ENCODE assay signal across 9 cellular contexts in genomic region chr6:2880159-2880558, GRCh38. TPM values are rescaled to one million over a fixed set of nuclear protein-coding genes. Genes with fewer than 3 reads are reported as not detected.
A peak's percentile ranks its signal among the peaks of the same experiment; 100 is the strongest.
DNase-seq lines count a peak whose midpoint lies in the region; ATAC-seq and TF ChIP-seq lines count a peak whose summit lies in the region.
"Not testable (repeated sequence)": the region's sequence is repeated elsewhere in the genome, so short reads cannot be mapped to it uniquely, and the experiment has no call there.
"Had no signal": no experiment of that assay in that cellular context is flagged by ENCODE, and none has a peak within 500 bp of the region (broad histone marks: within the 10 kb centered on the region; RNA-seq: fewer than 3 reads in every experiment).

No MANE protein-coding gene starts in this region.

- 32 to 80% (median 44%) methylated on average over 2 of the region's 2 CpGs for WGBS in spleen, 5 donors

- not testable (repeated sequence) for H3K27me3 Mint-ChIP-seq in CD8-positive, alpha-beta memory T cell; T-cell; activated CD4-positive, alpha-beta memory T cell treated with anti-CD3 and anti-CD28 coated beads for 36 hours; activated T-helper 1 cell treated with anti-CD3 and anti-CD28 coated beads, Interleukin-12 subunit alpha, Interleukin-12 subunit beta, Interleukin-2, Interleukin-4 antibody, amounts not matched to agents 30 ng/mL and 10 ng/mL and 1 ng/mL, durations not matched to agents 14 hours and 24 hours and 36 hours (ENCODE audit: insufficient read depth); activated naive CD8-positive, alpha-beta T cell treated with anti-CD3 and anti-CD28 coated beads, Interleukin-2, amount 10 ng/mL, durations not matched to agents 7 days and 5 days; effector memory CD8-positive, alpha-beta T cell

- not testable (repeated sequence) for H3K9me3 ChIP-seq in CD8-positive, alpha-beta memory T cell (ENCODE audit: low read length); spleen

- peak in 3 of 5 donors; percentile 57 to 77 (median 75) for DNase-seq in CD8-positive, alpha-beta memory T cell
- DNase-seq in T-cell = peak in 2 of 34 experiments; percentile 33 to 47
- DNase-seq in activated CD4-positive, alpha-beta memory T cell treated with anti-CD3 and anti-CD28 coated beads for 36 hours; activated T-helper 1 cell treated with anti-CD3 and anti-CD28 coated beads, Interleukin-12 subunit alpha, Interleukin-12 subunit beta, Interleukin-2, Interleukin-4 antibody, amounts not matched to agents 30 ng/mL and 10 ng/mL and 1 ng/mL, durations not matched to agents 14 hours and 24 hours and 36 hours (ENCODE audit: low spot score); activated naive CD8-positive, alpha-beta T cell treated with anti-CD3 and anti-CD28 coated beads, Interleukin-2, amount 10 ng/mL, durations not matched to agents 7 days and 5 days; effector memory CD8-positive, alpha-beta T cell; spleen: not testable (repeated sequence)

- peaks cover 60% of the 10 kb centered on the region for H3K4me1 ChIP-seq in CD8-positive, alpha-beta memory T cell (ENCODE audit: insufficient read depth, low read length)
- H3K4me1 ChIP-seq in spleen = peaks cover 15 to 91% (median 68%) of the 10 kb centered on the region in 6 donors

- TF ChIP-seq POLR2A in spleen (IDR thresholded peaks at IDR 0.05) = not testable (repeated sequence)

- peak overlapping the region; percentile 66 to 85 (median 79) for H3K4me3 Mint-ChIP-seq in CD8-positive, alpha-beta memory T cell
- peak overlapping the region; percentile 66 to 74 (median 67) for H3K4me3 Mint-ChIP-seq in T-cell
- peak overlapping the region; percentile 35 for H3K4me3 Mint-ChIP-seq in activated CD4-positive, alpha-beta memory T cell treated with anti-CD3 and anti-CD28 coated beads for 36 hours
- H3K4me3 Mint-ChIP-seq in activated T-helper 1 cell treated with anti-CD3 and anti-CD28 coated beads, Interleukin-12 subunit alpha, Interleukin-12 subunit beta, Interleukin-2, Interleukin-4 antibody, amounts not matched to agents 30 ng/mL and 10 ng/mL and 1 ng/mL, durations not matched to agents 14 hours and 24 hours and 36 hours = peak overlapping the region; percentile 42
- peak overlapping the region; percentile 54 for H3K4me3 Mint-ChIP-seq in activated naive CD8-positive, alpha-beta T cell treated with anti-CD3 and anti-CD28 coated beads, Interleukin-2, amount 10 ng/mL, durations not matched to agents 7 days and 5 days
- peak overlapping the region; percentile 65 to 73 for H3K4me3 Mint-ChIP-seq in effector memory CD8-positive, alpha-beta T cell

- H3K9me3 Mint-ChIP-seq in CD8-positive, alpha-beta memory T cell; T-cell; activated CD4-positive, alpha-beta memory T cell treated with anti-CD3 and anti-CD28 coated beads for 36 hours; activated T-helper 1 cell treated with anti-CD3 and anti-CD28 coated beads, Interleukin-12 subunit alpha, Interleukin-12 subunit beta, Interleukin-2, Interleukin-4 antibody, amounts not matched to agents 30 ng/mL and 10 ng/mL and 1 ng/mL, durations not matched to agents 14 hours and 24 hours and 36 hours; activated naive CD8-positive, alpha-beta T cell treated with anti-CD3 and anti-CD28 coated beads, Interleukin-2, amount 10 ng/mL, durations not matched to agents 7 days and 5 days; effector memory CD8-positive, alpha-beta T cell: not testable (repeated sequence)

- POLR2A ChIA-PET in CD8-positive, alpha-beta memory T cell (lab: Charles Lee) = interaction anchor here (0.6 to 4.4 kb wide), 12 partner anchors 12 to 188 kb away, joined by 3 to 37 read pairs (median 4); partner anchors contain the start of genes RIPK1, SERPINB1 and SERPINB6
- POLR2A ChIA-PET in T-cell (lab: Charles Lee) = interaction anchor here in 1 of 2 donors (1.3 kb wide), 1 partner anchor 21 kb away, joined by 3 read pairs; no protein-coding TSS in a partner anchor
- POLR2A ChIA-PET in activated CD4-positive, alpha-beta memory T cell treated with anti-CD3 and anti-CD28 coated beads for 36 hours (lab: Charles Lee) = not testable (repeated sequence)
- POLR2A ChIA-PET in activated naive CD8-positive, alpha-beta T cell treated with anti-CD3 and anti-CD28 coated beads, Interleukin-2, amount 10 ng/mL, durations not matched to agents 7 days and 5 days (lab: Charles Lee) = interaction anchor here (0.9 to 1.0 kb wide), 2 partner anchors 22 to 188 kb away, joined by 3 read pairs; partner anchors contain the start of gene RIPK1

- H3K36me3 ChIP-seq in CD8-positive, alpha-beta memory T cell (ENCODE audit: insufficient read depth, low read length); spleen: not testable (repeated sequence)

- H3K27ac ChIP-seq in CD8-positive, alpha-beta memory T cell (ENCODE audit: low read depth, low read length) = not testable (repeated sequence)
- H3K27ac ChIP-seq in spleen = peak overlapping the region; percentile 29 to 98 (median 83)

- H3K4me1 Mint-ChIP-seq in CD8-positive, alpha-beta memory T cell = peaks cover 69 to 82% (median 81%) of the 10 kb centered on the region in 3 donors
- peaks cover 75 to 81% (median 77%) of the 10 kb centered on the region in 3 donors for H3K4me1 Mint-ChIP-seq in T-cell
- peaks cover 69% of the 10 kb centered on the region for H3K4me1 Mint-ChIP-seq in activated CD4-positive, alpha-beta memory T cell treated with anti-CD3 and anti-CD28 coated beads for 36 hours (ENCODE audit: low read depth)
- H3K4me1 Mint-ChIP-seq in activated T-helper 1 cell treated with anti-CD3 and anti-CD28 coated beads, Interleukin-12 subunit alpha, Interleukin-12 subunit beta, Interleukin-2, Interleukin-4 antibody, amounts not matched to agents 30 ng/mL and 10 ng/mL and 1 ng/mL, durations not matched to agents 14 hours and 24 hours and 36 hours (ENCODE audit: low read depth) = peaks cover 67% of the 10 kb centered on the region
- H3K4me1 Mint-ChIP-seq in activated naive CD8-positive, alpha-beta T cell treated with anti-CD3 and anti-CD28 coated beads, Interleukin-2, amount 10 ng/mL, durations not matched to agents 7 days and 5 days = peaks cover 46% of the 10 kb centered on the region
- peaks cover 59 to 69% of the 10 kb centered on the region in 2 donors for H3K4me1 Mint-ChIP-seq in effector memory CD8-positive, alpha-beta T cell (ENCODE audit: low read depth in 2 of 2)

- H3K27me3 ChIP-seq in CD8-positive, alpha-beta memory T cell (ENCODE audit: insufficient read depth, low read length, poor library complexity, severe bottlenecking); spleen (replicated peaks in 1 of 7): not testable (repeated sequence)

- peak overlapping the region; percentile 57 to 88 (median 88) for H3K27ac Mint-ChIP-seq in CD8-positive, alpha-beta memory T cell
- H3K27ac Mint-ChIP-seq in T-cell = peak overlapping the region; percentile 78 to 92
- peak overlapping the region; percentile 59 for H3K27ac Mint-ChIP-seq in activated CD4-positive, alpha-beta memory T cell treated with anti-CD3 and anti-CD28 coated beads for 36 hours
- peak overlapping the region; percentile 41 for H3K27ac Mint-ChIP-seq in activated T-helper 1 cell treated with anti-CD3 and anti-CD28 coated beads, Interleukin-12 subunit alpha, Interleukin-12 subunit beta, Interleukin-2, Interleukin-4 antibody, amounts not matched to agents 30 ng/mL and 10 ng/mL and 1 ng/mL, durations not matched to agents 14 hours and 24 hours and 36 hours
- peak overlapping the region; percentile 73 for H3K27ac Mint-ChIP-seq in activated naive CD8-positive, alpha-beta T cell treated with anti-CD3 and anti-CD28 coated beads, Interleukin-2, amount 10 ng/mL, durations not matched to agents 7 days and 5 days
- peak overlapping the region; percentile 70 to 98 for H3K27ac Mint-ChIP-seq in effector memory CD8-positive, alpha-beta T cell

- intact Hi-C loops in activated CD4-positive, alpha-beta memory T cell treated with anti-CD3 and anti-CD28 coated beads for 36 hours (cut with micrococcal nuclease); activated T-helper 1 cell treated with anti-CD3 and anti-CD28 coated beads, Interleukin-12 subunit alpha, Interleukin-12 subunit beta, Interleukin-2, Interleukin-4 antibody, amounts not matched to agents 30 ng/mL and 10 ng/mL and 1 ng/mL, durations not matched to agents 14 hours and 24 hours and 36 hours (cut with micrococcal nuclease); spleen (cut with DNase I; ENCODE audit: low total_unique reads): not testable (repeated sequence)

- TF ChIP-seq CTCF in spleen (IDR thresholded peaks at IDR 0.05 in 8 of 11, conservative IDR thresholded peaks at IDR 0.05 in 3 of 11) = not testable (repeated sequence)

- CTCF ChIA-PET in CD8-positive, alpha-beta memory T cell (lab: Charles Lee) = interaction anchor here (0.9 kb wide), 1 partner anchor 8 kb away, joined by 3 read pairs; no protein-coding TSS in a partner anchor
- CTCF ChIA-PET in T-cell (lab: Charles Lee) = interaction anchor here in 1 of 2 donors (0.7 to 1.2 kb wide), 3 partner anchors 10 to 33 kb away, joined by 3 to 7 read pairs (median 5); no protein-coding TSS in a partner anchor
- CTCF ChIA-PET in activated CD4-positive, alpha-beta memory T cell treated with anti-CD3 and anti-CD28 coated beads for 36 hours (lab: Charles Lee) = interaction anchor here (0.7 to 3.8 kb wide), 4 partner anchors 11 to 38 kb away, joined by 3 to 12 read pairs (median 6); no protein-coding TSS in a partner anchor

- H3K4me3 ChIP-seq in CD8-positive, alpha-beta memory T cell (ENCODE audit: low read length) = peak overlapping the region; percentile 46
- peak overlapping the region in 3 of 8 donors; percentile 17 to 59 (median 29) for H3K4me3 ChIP-seq in spleen

- not testable (repeated sequence) for H3K36me3 Mint-ChIP-seq in CD8-positive, alpha-beta memory T cell; T-cell; activated CD4-positive, alpha-beta memory T cell treated with anti-CD3 and anti-CD28 coated beads for 36 hours; effector memory CD8-positive, alpha-beta T cell (ENCODE audit: insufficient read depth)
- H3K36me3 Mint-ChIP-seq in activated T-helper 1 cell treated with anti-CD3 and anti-CD28 coated beads, Interleukin-12 subunit alpha, Interleukin-12 subunit beta, Interleukin-2, Interleukin-4 antibody, amounts not matched to agents 30 ng/mL and 10 ng/mL and 1 ng/mL, durations not matched to agents 14 hours and 24 hours and 36 hours (ENCODE audit: low read depth) = peaks cover 21% of the 10 kb centered on the region
- peaks cover 15% of the 10 kb centered on the region for H3K36me3 Mint-ChIP-seq in activated naive CD8-positive, alpha-beta T cell treated with anti-CD3 and anti-CD28 coated beads, Interleukin-2, amount 10 ng/mL, durations not matched to agents 7 days and 5 days

- peak in 3 of 4 experiments; percentile 25 to 55 (median 47) for ATAC-seq in T-cell (replicated peaks in 1 of 4)
- ATAC-seq in activated naive CD8-positive, alpha-beta T cell treated with anti-CD3 and anti-CD28 coated beads, Interleukin-2, amount 10 ng/mL, durations not matched to agents 7 days and 5 days (ENCODE audit: low read depth) = peak; percentile 57
- ATAC-seq in effector memory CD8-positive, alpha-beta T cell (replicated peaks) = peak; percentile 61

RNA-seq across cellular contexts. Expression of gene SERPINB9, which starts 22.9 kb away (rescaled TPM):
- 10 to 100 TPM; 63.5 to 65.1 TPM for total RNA-seq in CD8-positive, alpha-beta memory T cell
- polyA plus RNA-seq in CD8-positive, alpha-beta memory T cell = 42.3 TPM
- total RNA-seq in T-cell (10 to 100 TPM; 43.2 to 57.2 (median 47.1) TPM), spleen (10 to 100 TPM; 43.0 to 75.7 (median 55.4) TPM)
- 10 to 100 TPM; 69.9 to 72.6 TPM for total RNA-seq in activated CD4-positive, alpha-beta memory T cell treated with anti-CD3 and anti-CD28 coated beads for 36 hours
- 86.8 and 87.2 TPM in 2 replicates for total RNA-seq in activated T-helper 1 cell treated with anti-CD3 and anti-CD28 coated beads, Interleukin-12 subunit alpha, Interleukin-12 subunit beta, Interleukin-2, Interleukin-4 antibody, amounts not matched to agents 30 ng/mL and 10 ng/mL and 1 ng/mL, durations not matched to agents 14 hours and 24 hours and 36 hours
- 10 to 100 TPM; 56.4 to 56.8 TPM for total RNA-seq in activated naive CD8-positive, alpha-beta T cell treated with anti-CD3 and anti-CD28 coated beads, Interleukin-2, amount 10 ng/mL, durations not matched to agents 7 days and 5 days
- 10 to 100 TPM; 16.2 to 22.4 (median 17.0) TPM for polyA plus RNA-seq in spleen
- total RNA-seq: HT1080, MCF 10A had no signal

RNA-seq across cellular contexts. Expression of gene SERPINB1, which starts 38.5 kb away (rescaled TPM):
- 10 to 100 TPM; 40.4 to 42.4 TPM for total RNA-seq in CD8-positive, alpha-beta memory T cell
- 103 TPM for polyA plus RNA-seq in CD8-positive, alpha-beta memory T cell
- total RNA-seq in T-cell (10 to 100 TPM; 40.3 to 60.9 (median 50.7) TPM), spleen (100 to 1,000 TPM in 5 of 7 donors, 10 to 100 TPM in 2; 71.2 to 194 (median 106) TPM)
- total RNA-seq in activated CD4-positive, alpha-beta memory T cell treated with anti-CD3 and anti-CD28 coated beads for 36 hours = 100 to 1,000 TPM; 164 to 169 TPM
- total RNA-seq in activated T-helper 1 cell treated with anti-CD3 and anti-CD28 coated beads, Interleukin-12 subunit alpha, Interleukin-12 subunit beta, Interleukin-2, Interleukin-4 antibody, amounts not matched to agents 30 ng/mL and 10 ng/mL and 1 ng/mL, durations not matched to agents 14 hours and 24 hours and 36 hours = 79.5 and 80.1 TPM in 2 replicates
- 10 to 100 TPM; 58.6 to 59.8 TPM for total RNA-seq in activated naive CD8-positive, alpha-beta T cell treated with anti-CD3 and anti-CD28 coated beads, Interleukin-2, amount 10 ng/mL, durations not matched to agents 7 days and 5 days
- polyA plus RNA-seq in spleen = 10 to 100 TPM; 54.9 to 64.6 (median 55.0) TPM
